In genomic region chr2:170324640-170325046, GRCh38 we compare ENCODE assay signal across 8 cellular contexts.
DNase-seq lines count a peak whose midpoint lies in the region; ATAC-seq and TF ChIP-seq lines count a peak whose summit lies in the region.

No MANE protein-coding gene starts in this region.

- CTCF ChIA-PET in SK-N-SH (lab: Yijun Ruan, JAX) = interaction anchor here (0.8 to 3.8 kb wide), 29 partner anchors 9 to 548 kb away, joined by 3 to 50 read pairs (median 5); partner anchors contain the start of gene GAD1

- H3K4me2 ChIP-seq in SK-N-SH = no peak overlapping the region

- H3K9me3 ChIP-seq in heart left ventricle = peaks cover 0 to 18% (median 4%) of the 10 kb centered on the region in 12 donors
- H3K9me3 ChIP-seq in right cardiac atrium (ENCODE audit: control insufficient read depth, low read length) = no peaks in the 10 kb centered on the region
- H3K9me3 ChIP-seq in SK-N-SH = peaks cover 4% of the 10 kb centered on the region; the same call in 1 of the 2 replicates
- H3K9me3 ChIP-seq in mucosa of descending colon = no peaks in the 10 kb centered on the region
- H3K9me3 ChIP-seq in aorta (ENCODE audit: control insufficient read depth, low read length) = peaks cover 4% of the 10 kb centered on the region

- no peaks in the 10 kb centered on the region for H3K79me2 ChIP-seq in SK-N-SH (ENCODE audit: insufficient read depth)

- H3F3A ChIP-seq in SK-N-SH (replicated peaks; ENCODE audit: insufficient read depth) = no peaks in the 10 kb centered on the region

- peaks cover 0 to 5% (median 0%) of the 10 kb centered on the region in 9 donors for H3K27me3 ChIP-seq in heart left ventricle
- H3K27me3 ChIP-seq in right cardiac atrium (ENCODE audit: control insufficient read depth, insufficient read depth) = no peaks in the 10 kb centered on the region
- no peaks in the 10 kb centered on the region for H3K27me3 ChIP-seq in SK-N-SH (ENCODE audit: insufficient read depth)
- no peaks in the 10 kb centered on the region for H3K27me3 ChIP-seq in aorta (ENCODE audit: control insufficient read depth in 1 of 2, insufficient read depth in 2 of 2, low read length in 1 of 2)

- POLR2A ChIA-PET in SK-N-SH (lab: Yijun Ruan, JAX) = no interaction called here

- H2AFZ ChIP-seq in SK-N-SH (ENCODE audit: low read depth) = no peak overlapping the region

- H3K9me2 ChIP-seq in SK-N-SH = no peaks in the 10 kb centered on the region

- no peak for TF ChIP-seq EP300 in SK-N-SH (IDR thresholded peaks at IDR 0.05; ENCODE audit: borderline replicate concordance in 1 of 2, low read depth in 1 of 2, low read length in 1 of 2)

- H3K4me3 ChIP-seq in heart left ventricle = no peak overlapping the region
- no peak overlapping the region for H3K4me3 ChIP-seq in right cardiac atrium (ENCODE audit: low read length)
- no peak overlapping the region for H3K4me3 ChIP-seq in NB4 (ENCODE audit: low read depth, low read length)
- peak overlapping the region in 1 of 2 experiments; percentile 31; a peak in 1 of 4 replicates for H3K4me3 ChIP-seq in SK-N-SH (ENCODE audit: low read depth in 2 of 2, low read length in 1 of 2)
- H3K4me3 ChIP-seq in coronary artery = no peak overlapping the region
- no peak overlapping the region for H3K4me3 ChIP-seq in mucosa of descending colon
- H3K4me3 ChIP-seq in aorta (ENCODE audit: low read length in 2 of 2) = no peak overlapping the region

- peak; percentile 29 to 70 (median 48) for TF ChIP-seq CTCF in heart left ventricle (IDR thresholded peaks at IDR 0.05)
- peak; percentile 81 for TF ChIP-seq CTCF in NB4 (IDR thresholded peaks at IDR 0.05; ENCODE audit: low read depth, low read length)
- peak; percentile 62 for TF ChIP-seq CTCF in SK-N-SH (IDR thresholded peaks at IDR 0.05)
- peak; percentile 36 for TF ChIP-seq CTCF in coronary artery (IDR thresholded peaks at IDR 0.05)
- peak; percentile 47 for TF ChIP-seq CTCF in mucosa of descending colon (IDR thresholded peaks at IDR 0.05)

- H3K36me3 ChIP-seq in heart left ventricle (no peaks in the 10 kb centered on the region), SK-N-SH (replicated peaks in 1 of 2; ENCODE audit: control insufficient read depth in 1 of 2, insufficient read depth in 2 of 2, low read length in 1 of 2) (no peaks in the 10 kb centered on the region), mucosa of descending colon (ENCODE audit: low read depth) (no peaks in the 10 kb centered on the region), aorta (ENCODE audit: control insufficient read depth in 1 of 2, insufficient read depth in 2 of 2, low read length in 1 of 2) (no peaks in the 10 kb centered on the region)

- TF ChIP-seq POLR2A in heart left ventricle (IDR thresholded peaks at IDR 0.05) (no peak), NB4 (IDR thresholded peaks at IDR 0.05; ENCODE audit: extremely low read depth, insufficient read length) (no peak)

- H3K9ac ChIP-seq in SK-N-SH = no peak overlapping the region

- 18 to 24% (median 21%) methylated on average over 4 of the region's 4 CpGs for WGBS in heart left ventricle, 4 donors
- WGBS in right cardiac atrium = 20% methylated on average over 4 of the region's 4 CpGs
- 18% methylated on average over 4 of the region's 4 CpGs for WGBS in SK-N-SH (ENCODE audit: low lambda C conversion rate)
- 24 to 26% methylated on average over 4 of the region's 4 CpGs for WGBS in aorta, 2 donors

- ATAC-seq in heart left ventricle (no peak), right cardiac atrium (no peak), mucosa of descending colon (peak; percentile 60), aorta (ENCODE audit: low FRiP score) (no peak), HG02870 (IDR thresholded peaks at IDR 0.05; ENCODE audit: unreplicated experiment) (no peak)

- H3K4me1 ChIP-seq in heart left ventricle (no peaks in the 10 kb centered on the region), right cardiac atrium (ENCODE audit: control insufficient read depth, insufficient read depth, low read length) (no peaks in the 10 kb centered on the region), SK-N-SH (ENCODE audit: control insufficient read depth in 1 of 2, insufficient read depth in 2 of 2, low read depth in 1 of 2, low read length in 1 of 2) (no peaks in the 10 kb centered on the region), mucosa of descending colon (ENCODE audit: low read depth) (no peaks in the 10 kb centered on the region), aorta (ENCODE audit: control insufficient read depth in 1 of 2, insufficient read depth in 2 of 2, low read length in 2 of 2) (no peaks in the 10 kb centered on the region)

- DNase-seq in heart left ventricle (no peak), right cardiac atrium (no peak), NB4 (ENCODE audit: low read depth) (peak; percentile 63), SK-N-SH (peak; percentile 24), coronary artery (ENCODE audit: low spot score) (no peak), mucosa of descending colon (peak in 1 of 3 donors; percentile 21), aorta (no peak)

- no peak overlapping the region for H3K27ac ChIP-seq in heart left ventricle
- no peak overlapping the region for H3K27ac ChIP-seq in right cardiac atrium (ENCODE audit: low read length)
- no peak overlapping the region for H3K27ac ChIP-seq in SK-N-SH (ENCODE audit: low read depth in 2 of 2, low read length in 1 of 2)
- H3K27ac ChIP-seq in coronary artery = no peak overlapping the region
- no peak overlapping the region for H3K27ac ChIP-seq in aorta (ENCODE audit: low read depth in 1 of 2, low read length in 2 of 2)

- intact Hi-C loops in heart left ventricle (cut with DNase I) = loop anchor here in 1 of 10 donors (5.0 kb wide), 1 partner anchor 493 kb away; the partner anchor contains the start of gene GAD1
- intact Hi-C loops in right cardiac atrium (cut with DNase I) = no loop called here
- intact Hi-C loops in mucosa of descending colon (cut with DNase I, micrococcal nuclease) = no loop called here
- intact Hi-C loops in aorta (cut with DNase I) = loop anchor here in 1 of 2 donors (5.0 kb wide), 1 partner anchor 548 kb away; no protein-coding TSS in a partner anchor

- peak; percentile 83 for TF ChIP-seq RAD21 in SK-N-SH (IDR thresholded peaks at IDR 0.05; ENCODE audit: low read length)

- H4K20me1 ChIP-seq in SK-N-SH (ENCODE audit: insufficient read depth) = no peaks in the 10 kb centered on the region

TF ChIP-seq in SK-N-SH, 30 proteins besides CTCF, POLR2A, EP300 and RAD21:
- peak; percentile 65 for TF ChIP-seq SMC3 (IDR thresholded peaks at IDR 0.05; ENCODE audit: low read depth, low read length)
- no peak for TF ChIP-seq REST (IDR thresholded peaks at IDR 0.05; ENCODE audit: low read depth, low read length)

Comparison
In these comparisons a context has a peak if more than half of its experiments do, and no peak if none do; other contexts are left out.
1. DNase-seq: peak in NB4 (single experiment) and SK-N-SH (single experiment); none in heart left ventricle (0 of 5), right cardiac atrium (0 of 3), coronary artery (single experiment) and aorta (0 of 2).
2. Peak in every context shown above with its lines, with median percentiles within 50 percentile points of each other: CTCF ChIP-seq.